ENCODE assay signal across 2 cellular contexts in the genomic region with DNA sequence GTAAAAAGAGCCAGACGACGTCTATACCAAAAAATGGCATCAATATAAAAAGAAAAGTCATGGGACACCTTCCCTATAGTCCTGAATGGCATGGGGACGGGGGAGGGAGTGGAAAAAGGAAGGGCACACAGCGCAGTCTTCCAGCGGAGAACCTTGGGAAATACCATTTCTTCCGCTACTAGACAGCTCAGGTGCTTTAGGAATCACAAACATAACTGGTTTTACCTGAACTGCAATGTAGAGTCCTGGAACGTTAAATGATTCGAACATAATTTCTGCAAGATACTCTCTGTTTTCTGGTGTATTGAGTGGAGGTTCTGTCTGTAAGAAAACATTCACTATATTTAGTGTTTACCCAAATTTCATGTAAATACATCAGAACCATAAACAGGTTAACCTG. TPM values are rescaled to one million over a fixed set of nuclear protein-coding genes. Genes with fewer than 3 reads are reported as not detected.
"Had no signal": no experiment of that assay in that cellular context is flagged by ENCODE, and none has a peak within 500 bp of the region (broad histone marks: within the 10 kb centered on the region; RNA-seq: fewer than 3 reads in every experiment).

No MANE protein-coding gene starts in this region.

RNA-seq across cellular contexts. Expression of a gene that starts 28.1 kb away (rescaled TPM):
- total RNA-seq: GM23248, IMR-90 had no signal
- polyA plus RNA-seq: GM23248 had no signal

RNA-seq across cellular contexts. Expression of a gene that starts 28.3 kb away (rescaled TPM):
- total RNA-seq: GM23248, IMR-90 had no signal
- polyA plus RNA-seq: GM23248, IMR-90 had no signal

RNA-seq across cellular contexts. Expression of a gene that starts 46.4 kb away (rescaled TPM):
- total RNA-seq: GM23248, IMR-90 had no signal
- polyA plus RNA-seq: GM23248 had no signal
